ENCODE assay signal across 8 cellular contexts in the genomic region with DNA sequence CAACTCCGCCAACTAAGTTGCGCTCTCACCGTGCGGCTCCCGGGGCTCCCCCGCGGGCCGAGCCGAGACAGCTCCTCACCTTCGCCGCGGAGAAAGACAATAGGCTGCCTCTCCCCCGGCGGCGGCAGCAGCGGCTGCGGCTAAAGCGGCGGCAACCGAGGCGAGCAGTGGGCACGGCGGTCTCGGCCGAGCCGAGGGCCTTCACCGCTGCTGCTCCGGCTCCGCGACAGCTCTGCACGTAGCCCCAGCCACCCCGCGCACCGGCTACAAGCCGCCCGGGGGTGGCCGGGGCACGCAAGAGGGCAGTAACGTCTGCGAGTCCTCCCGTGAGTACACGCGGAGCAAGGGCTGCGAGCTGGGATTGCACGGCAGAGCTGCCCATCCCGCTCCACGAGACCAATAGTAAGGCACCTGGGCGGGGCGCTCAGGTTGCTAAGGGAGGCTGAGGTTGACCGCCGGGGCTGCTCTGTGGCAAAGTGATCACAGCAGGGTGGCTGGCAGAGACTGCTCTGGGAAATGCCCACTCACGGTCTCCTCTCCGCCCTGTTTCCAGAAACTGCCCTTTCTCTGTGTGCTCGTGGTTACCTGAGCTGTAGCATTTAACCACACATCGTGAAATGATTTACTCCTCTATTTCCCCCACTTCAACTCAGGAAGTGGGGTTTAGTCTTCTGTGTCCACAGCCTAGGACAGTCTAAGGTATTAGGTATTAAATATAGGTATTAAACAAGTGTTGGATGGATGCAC.
DNase-seq lines count a peak whose midpoint lies in the region; TF ChIP-seq lines count a peak whose summit lies in the region.
"Not testable (repeated sequence)": the region's sequence is repeated elsewhere in the genome, so short reads cannot be mapped to it uniquely, and the experiment has no call there.

No MANE protein-coding gene starts in this region.

- H3K4me1 ChIP-seq in HEK293 (ENCODE audit: control insufficient read depth, insufficient read depth, low read length); SJCRH30; skeletal muscle satellite cell (ENCODE audit: control insufficient read depth, insufficient read depth, low read length): not testable (repeated sequence)

- H3K27me3 Mint-ChIP-seq in activated naive CD4-positive, alpha-beta T cell treated with anti-CD3 and anti-CD28 coated beads, Interleukin-2, amount 10 ng/mL, durations not matched to agents 7 days and 5 days; glutamatergic neuron (ENCODE audit: unreplicated experiment): not testable (repeated sequence)

- H3K36me3 ChIP-seq in HEK293 (ENCODE audit: control insufficient read depth in 2 of 2, insufficient read depth in 1 of 2, low read length in 2 of 2); SJCRH30; neural cell (ENCODE audit: insufficient read depth, low read length); skeletal muscle satellite cell (ENCODE audit: insufficient read depth, low read length): not testable (repeated sequence)

- not testable (repeated sequence) for H3K27ac ChIP-seq in HEK293 (ENCODE audit: extremely low read depth, low read depth, low read length); SJCRH30; dorsolateral prefrontal cortex; neural cell (ENCODE audit: low read length)

- TF ChIP-seq RAD21 in neural cell (conservative IDR thresholded peaks at IDR 0.05), result not testable (repeated sequence)

- H3K4me3 ChIP-seq in AG10803 (ENCODE audit: low read length), result peak overlapping the region; percentile 39
- peak overlapping the region; percentile 23; the same call in 1 of the 2 replicates for H3K4me3 ChIP-seq in HEK293 (ENCODE audit: low read depth, low read length)
- peak overlapping the region; percentile 62 for H3K4me3 ChIP-seq in SJCRH30
- peak overlapping the region in 35 of 59 donors; percentile 12 to 60 (median 34) for H3K4me3 ChIP-seq in dorsolateral prefrontal cortex
- peak overlapping the region; percentile 18 for H3K4me3 ChIP-seq in neural cell (ENCODE audit: low read length)
- H3K4me3 ChIP-seq in skeletal muscle satellite cell (ENCODE audit: low read length), result peak overlapping the region; percentile 54

- not testable (repeated sequence) for H3K9me3 Mint-ChIP-seq in activated naive CD4-positive, alpha-beta T cell treated with anti-CD3 and anti-CD28 coated beads, Interleukin-2, amount 10 ng/mL, durations not matched to agents 7 days and 5 days; glutamatergic neuron (ENCODE audit: unreplicated experiment)

- H4K20me1 ChIP-seq in neural cell (ENCODE audit: insufficient read depth), result not testable (repeated sequence)

- H3K9me3 ChIP-seq in HEK293 (ENCODE audit: control insufficient read depth, insufficient read depth, low read depth, low read length); SJCRH30 (replicated peaks); neural cell (ENCODE audit: low read length); skeletal muscle satellite cell (replicated peaks; ENCODE audit: low read length): not testable (repeated sequence)

- not testable (repeated sequence) for H3K36me3 Mint-ChIP-seq in activated naive CD4-positive, alpha-beta T cell treated with anti-CD3 and anti-CD28 coated beads, Interleukin-2, amount 10 ng/mL, durations not matched to agents 7 days and 5 days; glutamatergic neuron (ENCODE audit: unreplicated experiment)

- TF ChIP-seq EP300 in neural cell (conservative IDR thresholded peaks at IDR 0.05; ENCODE audit: poor library complexity, severe bottlenecking), result not testable (repeated sequence)

- H3K9ac ChIP-seq in neural cell (ENCODE audit: low read length); skeletal muscle satellite cell (ENCODE audit: low read depth, low read length): not testable (repeated sequence)

- POLR2A ChIA-PET in HEK293 (lab: Yijun Ruan, JAX), result not testable (repeated sequence)

- not testable (repeated sequence) for H3K79me2 ChIP-seq in neural cell (replicated peaks; ENCODE audit: insufficient read depth, low read length)

- H2AFZ ChIP-seq in neural cell (ENCODE audit: low read depth, low read length), result not testable (repeated sequence)

- intact Hi-C loops in dorsolateral prefrontal cortex (cut with DNase I), result not testable (repeated sequence)

- CTCF ChIA-PET in HEK293 (lab: Yijun Ruan, JAX); activated naive CD4-positive, alpha-beta T cell treated with anti-CD3 and anti-CD28 coated beads, Interleukin-2, amount 10 ng/mL, durations not matched to agents 7 days and 5 days (lab: Charles Lee): not testable (repeated sequence)

- H3F3A ChIP-seq in neural cell (ENCODE audit: insufficient read depth, low read length, poor library complexity, severe bottlenecking), result not testable (repeated sequence)

- DNase-seq in AG10803 (ENCODE audit: low read depth); SJCRH30; dorsolateral prefrontal cortex; glutamatergic neuron: not testable (repeated sequence)
- peak; percentile 29 for DNase-seq in activated naive CD4-positive, alpha-beta T cell treated with anti-CD3 and anti-CD28 coated beads, Interleukin-2, amount 10 ng/mL, durations not matched to agents 7 days and 5 days

- H3K4me3 Mint-ChIP-seq in activated naive CD4-positive, alpha-beta T cell treated with anti-CD3 and anti-CD28 coated beads, Interleukin-2, amount 10 ng/mL, durations not matched to agents 7 days and 5 days, result not testable (repeated sequence)
- peak overlapping the region; percentile 52 for H3K4me3 Mint-ChIP-seq in glutamatergic neuron (ENCODE audit: unreplicated experiment)

- H3K27ac Mint-ChIP-seq in activated naive CD4-positive, alpha-beta T cell treated with anti-CD3 and anti-CD28 coated beads, Interleukin-2, amount 10 ng/mL, durations not matched to agents 7 days and 5 days; glutamatergic neuron (ENCODE audit: unreplicated experiment): not testable (repeated sequence)

- H3K4me2 ChIP-seq in neural cell (ENCODE audit: low read length), result not testable (repeated sequence)
- H3K4me2 ChIP-seq in skeletal muscle satellite cell (ENCODE audit: low read length), result peak overlapping the region; percentile 71

- H3K4me1 Mint-ChIP-seq in activated naive CD4-positive, alpha-beta T cell treated with anti-CD3 and anti-CD28 coated beads, Interleukin-2, amount 10 ng/mL, durations not matched to agents 7 days and 5 days; glutamatergic neuron (ENCODE audit: low read depth, unreplicated experiment): not testable (repeated sequence)

- TF ChIP-seq CTCF in AG10803 (conservative IDR thresholded peaks at IDR 0.05; ENCODE audit: low read length); HEK293 (tag by site-specific recombination; IDR thresholded peaks at IDR 0.05); dorsolateral prefrontal cortex (IDR thresholded peaks at IDR 0.05 in 54 of 56, conservative IDR thresholded peaks at IDR 0.05 in 2 of 56; ENCODE audit: low read depth in 1 of 56, partially characterized antibody in 56 of 56); glutamatergic neuron (IDR thresholded peaks at IDR 0.05; ENCODE audit: partially characterized antibody, unreplicated experiment); neural cell (IDR thresholded peaks at IDR 0.05; ENCODE audit: poor library complexity, severe bottlenecking): not testable (repeated sequence)

- not testable (repeated sequence) for H3K27me3 ChIP-seq in SJCRH30; dorsolateral prefrontal cortex; neural cell (ENCODE audit: insufficient read depth, low read depth, low read length); skeletal muscle satellite cell (ENCODE audit: control insufficient read depth, insufficient read depth, low read length)

- not testable (repeated sequence) for H3K9me2 ChIP-seq in neural cell (ENCODE audit: insufficient read depth, low read length)
